9 cellular contexts compared by ENCODE assay signal in genomic region chr15:78072080-78072892, GRCh38.
DNase-seq lines count a peak whose midpoint lies in the region; ATAC-seq and TF ChIP-seq lines count a peak whose summit lies in the region.
"Had no signal": no experiment of that assay in that cellular context is flagged by ENCODE, and none has a peak within 500 bp of the region (broad histone marks: within the 10 kb centered on the region; RNA-seq: fewer than 3 reads in every experiment).

No MANE protein-coding gene starts in this region.

- H3K4me1 Mint-ChIP-seq in stimulated activated naive CD8-positive, alpha-beta T cell treated with anti-CD3 and anti-CD28 coated beads, Interleukin-15, Interleukin-2, amounts not matched to agents 100 ng/mL and 50 ng/mL, for 24 hours (ENCODE audit: low read depth), result peaks cover 46% of the 10 kb centered on the region

- ATAC-seq in stimulated activated naive CD8-positive, alpha-beta T cell treated with anti-CD3 and anti-CD28 coated beads, Interleukin-15, Interleukin-2, amounts not matched to agents 100 U/mL and 50 U/mL, for 24 hours, result no peak
- no peak for ATAC-seq in GM18868 (IDR thresholded peaks at IDR 0.05; ENCODE audit: unreplicated experiment)

- H3K27ac Mint-ChIP-seq in stimulated activated naive CD8-positive, alpha-beta T cell treated with anti-CD3 and anti-CD28 coated beads, Interleukin-15, Interleukin-2, amounts not matched to agents 100 ng/mL and 50 ng/mL, for 24 hours, result peak overlapping the region; percentile 58

- no peaks in the 10 kb centered on the region for H3K27me3 Mint-ChIP-seq in stimulated activated naive CD8-positive, alpha-beta T cell treated with anti-CD3 and anti-CD28 coated beads, Interleukin-15, Interleukin-2, amounts not matched to agents 100 ng/mL and 50 ng/mL, for 24 hours

- no peak for DNase-seq in stimulated activated naive CD8-positive, alpha-beta T cell treated with anti-CD3 and anti-CD28 coated beads, Interleukin-15, Interleukin-2, amounts not matched to agents 100 U/mL and 50 U/mL, for 24 hours
- DNase-seq in choroid plexus epithelial cell (ENCODE audit: low read depth) (peak; percentile 99), midbrain (lab: John Stamatoyannopoulos, UW) (peak; percentile 48), OCI-M2 (lab: John Stamatoyannopoulos, UW; ENCODE audit: unreplicated experiment) (no peak), DMS153 treated with DMSO at 0.1 percent for 48 hours (lab: John Stamatoyannopoulos, UW; ENCODE audit: unreplicated experiment) (no peak)
- no peak for DNase-seq in stimulated activated CD8-positive, alpha-beta memory T cell treated with anti-CD3 and anti-CD28 coated beads, Interleukin-4, amount 100 ng/mL, for 48 hours
- DNase-seq: NCI-H187 had no signal

- H3K4me3 ChIP-seq in choroid plexus epithelial cell (ENCODE audit: low read depth, low read length), result peak overlapping the region; percentile 5

- no peak for TF ChIP-seq CTCF in choroid plexus epithelial cell (conservative IDR thresholded peaks at IDR 0.05; ENCODE audit: low read depth, low read length)

- H3K36me3 Mint-ChIP-seq in stimulated activated naive CD8-positive, alpha-beta T cell treated with anti-CD3 and anti-CD28 coated beads, Interleukin-15, Interleukin-2, amounts not matched to agents 100 ng/mL and 50 ng/mL, for 24 hours (ENCODE audit: low read depth), result peaks cover 4% of the 10 kb centered on the region

- H3K9me3 Mint-ChIP-seq in stimulated activated naive CD8-positive, alpha-beta T cell treated with anti-CD3 and anti-CD28 coated beads, Interleukin-15, Interleukin-2, amounts not matched to agents 100 ng/mL and 50 ng/mL, for 24 hours, result no peaks in the 10 kb centered on the region

- peak overlapping the region; percentile 6 for H3K4me3 Mint-ChIP-seq in stimulated activated naive CD8-positive, alpha-beta T cell treated with anti-CD3 and anti-CD28 coated beads, Interleukin-15, Interleukin-2, amounts not matched to agents 100 ng/mL and 50 ng/mL, for 24 hours

Comparison
In these comparisons a context has a peak if more than half of its experiments do, and no peak if none do; other contexts are left out.
1. DNase-seq: peak in choroid plexus epithelial cell (single experiment) and midbrain (single experiment); none in stimulated activated naive CD8-positive, alpha-beta T cell treated with anti-CD3 and anti-CD28 coated beads, Interleukin-15, Interleukin-2, amounts not matched to agents 100 U/mL and 50 U/mL, for 24 hours (single experiment), OCI-M2 (single experiment), DMS153 treated with DMSO at 0.1 percent for 48 hours (single experiment) and stimulated activated CD8-positive, alpha-beta memory T cell treated with anti-CD3 and anti-CD28 coated beads, Interleukin-4, amount 100 ng/mL, for 48 hours (single experiment).